Comparison of ENCODE assay signal across 8 cellular contexts in genomic region chr3:195258449-195259145, GRCh38. TPM values are rescaled to one million over a fixed set of nuclear protein-coding genes. Genes with fewer than 3 reads are reported as not detected.
A peak's percentile ranks its signal among the peaks of the same experiment; 100 is the strongest.
DNase-seq lines count a peak whose midpoint lies in the region; ATAC-seq and TF ChIP-seq lines count a peak whose summit lies in the region.

No MANE protein-coding gene starts in this region.

- H3K9me3 Mint-ChIP-seq in activated CD8-positive, alpha-beta T cell treated with anti-CD3 and anti-CD28 coated beads, Interleukin-2, amount 10 ng/mL, durations not matched to agents 7 days and 5 days (ENCODE audit: insufficient read depth) = no peaks in the 10 kb centered on the region
- H3K9me3 Mint-ChIP-seq in immature natural killer cell = no peaks in the 10 kb centered on the region

- H3K4me3 Mint-ChIP-seq in activated CD8-positive, alpha-beta T cell treated with anti-CD3 and anti-CD28 coated beads, Interleukin-2, amount 10 ng/mL, durations not matched to agents 7 days and 5 days = no peak overlapping the region
- peak overlapping the region; percentile 38 to 70 (median 54) for H3K4me3 Mint-ChIP-seq in immature natural killer cell

- POLR2A ChIA-PET in activated CD8-positive, alpha-beta T cell treated with anti-CD3 and anti-CD28 coated beads, Interleukin-2, amount 10 ng/mL, durations not matched to agents 7 days and 5 days (lab: Charles Lee) = interaction anchor here (0.5 to 1.0 kb wide), 5 partner anchors 12 to 576 kb away, joined by 3 to 5 read pairs (median 3); no protein-coding TSS in a partner anchor

- no peaks in the 10 kb centered on the region for H3K27me3 Mint-ChIP-seq in activated CD8-positive, alpha-beta T cell treated with anti-CD3 and anti-CD28 coated beads, Interleukin-2, amount 10 ng/mL, durations not matched to agents 7 days and 5 days (ENCODE audit: low read depth)
- H3K27me3 Mint-ChIP-seq in immature natural killer cell (ENCODE audit: low read depth in 3 of 3) = peaks cover 6 to 10% (median 7%) of the 10 kb centered on the region in 3 donors

- peak overlapping the region; percentile 64 for H3K27ac Mint-ChIP-seq in activated CD8-positive, alpha-beta T cell treated with anti-CD3 and anti-CD28 coated beads, Interleukin-2, amount 10 ng/mL, durations not matched to agents 7 days and 5 days
- H3K27ac Mint-ChIP-seq in immature natural killer cell = peak overlapping the region; percentile 90 to 96 (median 92)

- H3K27me3 ChIP-seq in tibial artery = no peaks in the 10 kb centered on the region

- peaks cover 2% of the 10 kb centered on the region for H3K36me3 Mint-ChIP-seq in activated CD8-positive, alpha-beta T cell treated with anti-CD3 and anti-CD28 coated beads, Interleukin-2, amount 10 ng/mL, durations not matched to agents 7 days and 5 days (ENCODE audit: low read depth)
- no peaks in the 10 kb centered on the region for H3K36me3 Mint-ChIP-seq in immature natural killer cell

- intact Hi-C loops in tibial artery (cut with DNase I; ENCODE audit: low total_unique reads) = no loop called here

- CTCF ChIA-PET in activated CD8-positive, alpha-beta T cell treated with anti-CD3 and anti-CD28 coated beads, Interleukin-2, amount 10 ng/mL, durations not matched to agents 7 days and 5 days (lab: Charles Lee) = interaction anchor here (0.9 to 3.2 kb wide), 8 partner anchors 12 to 587 kb away, joined by 3 to 18 read pairs (median 6); partner anchors contain the start of genes LSG1 and XXYLT1

- ATAC-seq in activated CD8-positive, alpha-beta T cell treated with anti-CD3 and anti-CD28 coated beads, Interleukin-2, amount 10 ng/mL, durations not matched to agents 7 days and 5 days = no peak

- H3K9me3 ChIP-seq in tibial artery = no peaks in the 10 kb centered on the region

- peaks cover 33% of the 10 kb centered on the region for H3K4me1 Mint-ChIP-seq in activated CD8-positive, alpha-beta T cell treated with anti-CD3 and anti-CD28 coated beads, Interleukin-2, amount 10 ng/mL, durations not matched to agents 7 days and 5 days (ENCODE audit: low read depth)
- H3K4me1 Mint-ChIP-seq in immature natural killer cell = peaks cover 16 to 24% of the 10 kb centered on the region in 2 donors

- DNase-seq in NCI-H748 (lab: John Stamatoyannopoulos, UW; ENCODE audit: unreplicated experiment) (peak; percentile 19), NCI-H748 treated with DMSO at 0.1 percent for 48 hours (lab: John Stamatoyannopoulos, UW) (no peak), immature natural killer cell (peak in 1 of 3 donors; percentile 7), tibial artery (peak in 1 of 2 donors; percentile 42), dedifferentiated amniotic fluid mesenchymal stem cell (ENCODE audit: extremely low spot score) (no peak), H4 (ENCODE audit: low spot score) (no peak)
- peak; percentile 27 for DNase-seq in activated CD8-positive, alpha-beta T cell treated with anti-CD3 and anti-CD28 coated beads, Interleukin-2, amount 10 ng/mL, durations not matched to agents 7 days and 5 days
- DNase-seq in stimulated activated CD4-positive, alpha-beta T cell treated with anti-CD3 and anti-CD28 coated beads, Interleukin-4, amount 100 ng/mL, for 4 hours = no peak

- no peak overlapping the region for H3K4me3 ChIP-seq in tibial artery

- TF ChIP-seq CTCF in tibial artery (IDR thresholded peaks at IDR 0.05) = no peak

- H3K27ac ChIP-seq in tibial artery = peak overlapping the region; percentile 43 to 74

- H3K4me1 ChIP-seq in tibial artery = peaks cover 0 to 31% (median 14%) of the 10 kb centered on the region in 4 donors

- H3K36me3 ChIP-seq in tibial artery = no peaks in the 10 kb centered on the region

RNA-seq across cellular contexts. Expression of gene XXYLT1, which starts 12.4 kb away (rescaled TPM):
- 10 to 100 TPM; 10.8 to 13.3 TPM for total RNA-seq in activated CD8-positive, alpha-beta T cell treated with anti-CD3 and anti-CD28 coated beads, Interleukin-2, amount 10 ng/mL, durations not matched to agents 7 days and 5 days
- 10 to 100 TPM in 1 of 3 donors, 1 to 10 TPM in 2; 5.3 to 15.7 (median 5.6) TPM for polyA plus RNA-seq in immature natural killer cell
- total RNA-seq in H4 (2014; rRNA removed; shearing (Covaris generic)) = 35.7 and 52.3 TPM in 2 replicates

Comparison
In these comparisons a context has a peak if more than half of its experiments do, and no peak if none do; other contexts are left out.
1. DNase-seq: peak in NCI-H748 (single experiment) and activated CD8-positive, alpha-beta T cell treated with anti-CD3 and anti-CD28 coated beads, Interleukin-2, amount 10 ng/mL, durations not matched to agents 7 days and 5 days (single experiment); none in NCI-H748 treated with DMSO at 0.1 percent for 48 hours (single experiment), dedifferentiated amniotic fluid mesenchymal stem cell (single experiment), stimulated activated CD4-positive, alpha-beta T cell treated with anti-CD3 and anti-CD28 coated beads, Interleukin-4, amount 100 ng/mL, for 4 hours (0 of 2) and H4 (single experiment).